ENCODE assay signal across 20 cellular contexts in genomic region chr4:148426643-148427042, GRCh38. TPM values are rescaled to one million over a fixed set of nuclear protein-coding genes. Genes with fewer than 3 reads are reported as not detected.
A peak's percentile ranks its signal among the peaks of the same experiment; 100 is the strongest.
DNase-seq lines count a peak whose midpoint lies in the region; TF ChIP-seq lines count a peak whose summit lies in the region.
"Had no signal": no experiment of that assay in that cellular context is flagged by ENCODE, and none has a peak within 500 bp of the region (broad histone marks: within the 10 kb centered on the region; RNA-seq: fewer than 3 reads in every experiment).

No MANE protein-coding gene starts in this region.

- H3K9me3 ChIP-seq in Loucy (ENCODE audit: insufficient read depth, low read depth, low read length) (no peaks in the 10 kb centered on the region), endodermal cell (ENCODE audit: control insufficient read depth, low read length) (no peaks in the 10 kb centered on the region)
- H3K9me3 ChIP-seq: SJCRH30 had no signal

- no peak overlapping the region for H2AFZ ChIP-seq in Loucy (ENCODE audit: low read length)

- H4K20me1 ChIP-seq in Loucy (ENCODE audit: insufficient read depth, low read length, poor library complexity, severe bottlenecking) = no peaks in the 10 kb centered on the region

- H3K27me3 ChIP-seq in GM06990 (replicated peaks; ENCODE audit: control insufficient read depth, insufficient read depth, low read length) (no peaks in the 10 kb centered on the region), Loucy (ENCODE audit: insufficient read depth, low read length, poor library complexity, severe bottlenecking) (no peaks in the 10 kb centered on the region), endodermal cell (ENCODE audit: control insufficient read depth, insufficient read depth, low read length, poor library complexity, severe bottlenecking) (no peaks in the 10 kb centered on the region)
- H3K27me3 ChIP-seq: SJCRH30 had no signal

- no peak overlapping the region for H3K27ac Mint-ChIP-seq in endodermal cell
- H3K27ac Mint-ChIP-seq in T-helper 2 cell treated with Interferon-gamma antibody and Interleukin-4, amounts not matched to agents 5 μg/mL and 100 μg/mL, for 36 hours = no peak overlapping the region

- 90 to 100% methylated on average over 4 to 5 of the region's 5 CpGs for WGBS in endodermal cell (ENCODE audit: insufficient coverage in 1 of 2, insufficient read length in 1 of 2), 2 experiments

- peak; percentile 7 for DNase-seq in DMS53 (lab: John Stamatoyannopoulos, UW)
- DNase-seq in DMS53 treated with DMSO at 0.1 percent for 48 hours (lab: John Stamatoyannopoulos, UW; ENCODE audit: unreplicated experiment) = no peak
- no peak for DNase-seq in GM06990 (ENCODE audit: extremely low read depth, insufficient read length)
- no peak for DNase-seq in endodermal cell
- DNase-seq in kidney tubule cell (ENCODE audit: low spot score) = no peak
- DNase-seq in T-helper 2 cell treated with Interferon-gamma antibody and Interleukin-4, amounts not matched to agents 5 μg/mL and 100 μg/mL, for 36 hours (ENCODE audit: low spot score) = no peak
- DNase-seq in NCI-H187 treated with DMSO at 0.1 percent for 48 hours (lab: John Stamatoyannopoulos, UW) = no peak
- DNase-seq: 8988T, ACHN, Karpas-422, MV-4-11, NCI-H1105 treated with DMSO at 0.1 percent for 48 hours, NCI-H146, NCI-H2029, NCI-H2227 treated with DMSO at 0.1 percent for 48 hours, NCI-H526 treated with DMSO at 0.1 percent for 48 hours, SJCRH30 had no signal

- no peak overlapping the region for H3K4me3 ChIP-seq in GM06990 (replicated peaks; ENCODE audit: low read depth, low read length)
- H3K4me3 ChIP-seq in Loucy (ENCODE audit: low read length, poor library complexity, severe bottlenecking) = no peak overlapping the region
- H3K4me3 ChIP-seq in endodermal cell (ENCODE audit: low read length) = no peak overlapping the region
- H3K4me3 ChIP-seq: GM12878, SJCRH30 had no signal

- H3K9me3 Mint-ChIP-seq in endodermal cell = no peaks in the 10 kb centered on the region
- no peaks in the 10 kb centered on the region for H3K9me3 Mint-ChIP-seq in T-helper 2 cell treated with Interferon-gamma antibody and Interleukin-4, amounts not matched to agents 5 μg/mL and 100 μg/mL, for 36 hours

- H3K4me2 ChIP-seq in Loucy (ENCODE audit: low read depth, low read length, poor library complexity, severe bottlenecking) = no peak overlapping the region

- H3K27ac ChIP-seq in endodermal cell (ENCODE audit: low read depth, low read length) = no peak overlapping the region
- H3K27ac ChIP-seq: HL-60, SJCRH30 had no signal

- H3F3A ChIP-seq in Loucy (ENCODE audit: low read depth) = no peaks in the 10 kb centered on the region

- no peak overlapping the region for H3K4me3 Mint-ChIP-seq in endodermal cell
- no peak overlapping the region for H3K4me3 Mint-ChIP-seq in T-helper 2 cell treated with Interferon-gamma antibody and Interleukin-4, amounts not matched to agents 5 μg/mL and 100 μg/mL, for 36 hours

- H3K4me1 Mint-ChIP-seq in endodermal cell = no peaks in the 10 kb centered on the region
- H3K4me1 Mint-ChIP-seq in T-helper 2 cell treated with Interferon-gamma antibody and Interleukin-4, amounts not matched to agents 5 μg/mL and 100 μg/mL, for 36 hours (ENCODE audit: low read depth) = no peaks in the 10 kb centered on the region

- no peaks in the 10 kb centered on the region for H3K79me2 ChIP-seq in Loucy (ENCODE audit: insufficient read depth, low read length)

- H3K36me3 ChIP-seq in GM06990 (ENCODE audit: control insufficient read depth, insufficient read depth, low read length) (no peaks in the 10 kb centered on the region), Loucy (ENCODE audit: insufficient read depth, low read length) (no peaks in the 10 kb centered on the region), endodermal cell (ENCODE audit: control insufficient read depth, insufficient read depth, low read length) (no peaks in the 10 kb centered on the region)
- H3K36me3 ChIP-seq: SJCRH30 had no signal

- H3K36me3 Mint-ChIP-seq in endodermal cell (ENCODE audit: low read depth) = no peaks in the 10 kb centered on the region
- no peaks in the 10 kb centered on the region for H3K36me3 Mint-ChIP-seq in T-helper 2 cell treated with Interferon-gamma antibody and Interleukin-4, amounts not matched to agents 5 μg/mL and 100 μg/mL, for 36 hours (ENCODE audit: low read depth)

- H3K4me1 ChIP-seq in Loucy (ENCODE audit: insufficient read depth, low read length, poor library complexity, severe bottlenecking) = peaks cover 11% of the 10 kb centered on the region
- no peaks in the 10 kb centered on the region for H3K4me1 ChIP-seq in endodermal cell (ENCODE audit: control insufficient read depth, insufficient read depth, low read length)
- H3K4me1 ChIP-seq: SJCRH30 had no signal

- H3K9ac ChIP-seq in Loucy (ENCODE audit: low read depth, low read length, poor library complexity, severe bottlenecking) (no peak overlapping the region), endodermal cell (ENCODE audit: extremely low read depth, low read length, poor library complexity, severe bottlenecking) (no peak overlapping the region)

- H3K27me3 Mint-ChIP-seq in endodermal cell (ENCODE audit: insufficient read depth) = no peaks in the 10 kb centered on the region
- H3K27me3 Mint-ChIP-seq in T-helper 2 cell treated with Interferon-gamma antibody and Interleukin-4, amounts not matched to agents 5 μg/mL and 100 μg/mL, for 36 hours (ENCODE audit: low read depth) = peaks cover 2% of the 10 kb centered on the region

- TF ChIP-seq CTCF in GM06990 (IDR thresholded peaks at IDR 0.05; ENCODE audit: insufficient read depth, low read length, poor library complexity, severe bottlenecking) (peak; percentile 14), Loucy (conservative IDR thresholded peaks at IDR 0.05; ENCODE audit: low read length) (peak; percentile 44), endodermal cell (conservative IDR thresholded peaks at IDR 0.05) (peak; percentile 56)

- no peaks in the 10 kb centered on the region for H3K9me2 ChIP-seq in Loucy (replicated peaks; ENCODE audit: low read depth, low read length)

RNA-seq across cellular contexts. Expression of gene NR3C2, which starts 15.6 kb away (rescaled TPM):
- under 1 TPM; 0.44 to 0.82 TPM for total RNA-seq in endodermal cell
- polyA plus RNA-seq in endodermal cell (2013, experiment 1 of 2) = 0.25 TPM
- 0.21 TPM for polyA plus RNA-seq in endodermal cell (2013, experiment 2 of 2)
